Comparison of ENCODE assay signal across 8 cellular contexts in genomic region chr9:97633859-97634485, GRCh38. TPM values are rescaled to one million over a fixed set of nuclear protein-coding genes. Genes with fewer than 3 reads are reported as not detected.
DNase-seq lines count a peak whose midpoint lies in the region; TF ChIP-seq lines count a peak whose summit lies in the region.

No MANE protein-coding gene starts in this region.

- peak overlapping the region; percentile 96 to 99 for H3K27ac ChIP-seq in uterus

- DNase-seq in activated T-cell treated with anti-CD3 and anti-CD28 coated beads, Interleukin-2, amount 50 U/mL, for 24 hours = no peak
- no peak for DNase-seq in activated T-cell treated with anti-CD3 and anti-CD28 coated beads, Interleukin-2, amount 50 U/mL, for 1 hour
- DNase-seq in NCI-H1092 (lab: John Stamatoyannopoulos, UW) = peak; percentile 48
- peak; percentile 17 for DNase-seq in central memory CD4-positive, alpha-beta T cell
- DNase-seq in lung microvascular endothelial cell (ENCODE audit: low read depth in 2 of 2) = peak; percentile 10 to 16
- DNase-seq in uterus = no peak
- no peak for DNase-seq in cerebellar cortex (ENCODE audit: low spot score)
- DNase-seq in NK-92 treated with Interleukin-12 subunit alpha and Interleukin-12 subunit beta, amount 100 ng/mL, for 24 hours (lab: John Stamatoyannopoulos, UW) = no peak

- H3K9me3 ChIP-seq in uterus = no peaks in the 10 kb centered on the region

- no peaks in the 10 kb centered on the region for H3K27me3 ChIP-seq in uterus

- peak overlapping the region; percentile 99 for H3K27ac Mint-ChIP-seq in activated T-cell treated with anti-CD3 and anti-CD28 coated beads, Interleukin-2, amount 50 U/mL, for 24 hours

- H3K9me3 Mint-ChIP-seq in activated T-cell treated with anti-CD3 and anti-CD28 coated beads, Interleukin-2, amount 50 U/mL, for 24 hours = no peaks in the 10 kb centered on the region

- H3K4me3 ChIP-seq in uterus = peak overlapping the region; percentile 87 to 99

- peaks cover 7% of the 10 kb centered on the region in 2 donors for H3K4me1 ChIP-seq in uterus

- no peaks in the 10 kb centered on the region for H3K36me3 ChIP-seq in uterus

- peaks cover 62% of the 10 kb centered on the region for H3K36me3 Mint-ChIP-seq in activated T-cell treated with anti-CD3 and anti-CD28 coated beads, Interleukin-2, amount 50 U/mL, for 24 hours (ENCODE audit: low read depth)

- no peaks in the 10 kb centered on the region for H3K27me3 Mint-ChIP-seq in activated T-cell treated with anti-CD3 and anti-CD28 coated beads, Interleukin-2, amount 50 U/mL, for 24 hours

- peaks cover 58% of the 10 kb centered on the region for H3K4me1 Mint-ChIP-seq in activated T-cell treated with anti-CD3 and anti-CD28 coated beads, Interleukin-2, amount 50 U/mL, for 24 hours (ENCODE audit: low read depth)

- peak overlapping the region; percentile 85 for H3K4me3 Mint-ChIP-seq in activated T-cell treated with anti-CD3 and anti-CD28 coated beads, Interleukin-2, amount 50 U/mL, for 24 hours

- no peak for TF ChIP-seq CTCF in uterus (IDR thresholded peaks at IDR 0.05)

- TF ChIP-seq POLR2A in uterus (IDR thresholded peaks at IDR 0.05) = no peak

- intact Hi-C loops in uterus (cut with DNase I; ENCODE audit: low total_unique reads) = no loop called here

RNA-seq across cellular contexts. Expression of gene NCBP1, which starts 0.4 kb away (rescaled TPM):
- total RNA-seq in lung microvascular endothelial cell (22.9 and 25.0 TPM in 2 replicates), uterus (10 to 100 TPM in 3 of 4 donors, 1 to 10 TPM in 1; 3.5 to 47.6 (median 24.0) TPM)

RNA-seq across cellular contexts. Expression of gene TSTD2, which starts 0.8 kb away (rescaled TPM):
- total RNA-seq in lung microvascular endothelial cell (8.3 and 16.3 TPM in 2 replicates), uterus (10 to 100 TPM in 3 of 4 donors, 1 to 10 TPM in 1; 9.0 to 35.8 (median 28.2) TPM)

Comparison
In these comparisons a context has a peak if more than half of its experiments do, and no peak if none do; other contexts are left out.
1. DNase-seq: peak in NCI-H1092 (single experiment), central memory CD4-positive, alpha-beta T cell (single experiment) and lung microvascular endothelial cell (2 of 2); none in activated T-cell treated with anti-CD3 and anti-CD28 coated beads, Interleukin-2, amount 50 U/mL, for 24 hours (single experiment), activated T-cell treated with anti-CD3 and anti-CD28 coated beads, Interleukin-2, amount 50 U/mL, for 1 hour (single experiment), uterus (0 of 2), cerebellar cortex (single experiment) and NK-92 treated with Interleukin-12 subunit alpha and Interleukin-12 subunit beta, amount 100 ng/mL, for 24 hours (single experiment).